Comparison of ENCODE assay signal across 9 cellular contexts in the genomic region with DNA sequence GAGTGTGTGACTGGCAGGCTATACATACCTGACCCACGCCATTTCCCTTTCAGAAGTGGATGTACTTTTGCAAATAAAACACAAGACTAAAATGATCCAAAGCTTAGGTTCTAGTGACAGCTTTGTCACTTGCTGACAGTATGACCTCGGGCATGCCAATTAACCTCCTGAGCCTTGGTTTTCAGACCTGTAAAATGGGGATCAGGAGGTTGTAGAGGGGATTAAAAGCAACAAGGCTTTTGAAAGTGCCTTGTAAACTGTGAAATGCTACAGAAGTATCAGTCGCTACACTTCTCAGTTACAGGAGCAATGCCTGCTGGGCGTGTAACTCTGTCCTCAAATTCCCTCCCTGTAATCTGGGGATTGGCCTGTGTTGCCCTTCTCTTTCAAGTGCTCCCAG. TPM values are rescaled to one million over a fixed set of nuclear protein-coding genes. Genes with fewer than 3 reads are reported as not detected.
DNase-seq lines count a peak whose midpoint lies in the region; ATAC-seq and TF ChIP-seq lines count a peak whose summit lies in the region.
"Had no signal": no experiment of that assay in that cellular context is flagged by ENCODE, and none has a peak within 500 bp of the region (broad histone marks: within the 10 kb centered on the region; RNA-seq: fewer than 3 reads in every experiment).

No MANE protein-coding gene starts in this region.

- POLR2A ChIA-PET in SK-N-SH (lab: Yijun Ruan, JAX), result no interaction called here

- H2AFZ ChIP-seq in SK-N-SH (ENCODE audit: low read depth), result no peak overlapping the region
- no peak overlapping the region for H2AFZ ChIP-seq in smooth muscle cell (ENCODE audit: low read depth)

- H3K9me3 ChIP-seq in SK-N-SH (no peaks in the 10 kb centered on the region), iPS-18a (ENCODE audit: control insufficient read depth, low read depth, low read length) (no peaks in the 10 kb centered on the region), smooth muscle cell (replicated peaks; ENCODE audit: low read depth) (no peaks in the 10 kb centered on the region)
- H3K9me3 ChIP-seq: testis had no signal

- H3F3A ChIP-seq in SK-N-SH (replicated peaks; ENCODE audit: insufficient read depth) (peaks cover 9% of the 10 kb centered on the region), smooth muscle cell (ENCODE audit: low read depth) (peaks cover 18% of the 10 kb centered on the region)

- CTCF ChIA-PET in SK-N-SH (lab: Yijun Ruan, JAX), result no interaction called here

- ATAC-seq in SK-N-SH treated with all-trans-retinoic acid at 6 μM for 48 hours (no peak), HG03432 (IDR thresholded peaks at IDR 0.05; ENCODE audit: unreplicated experiment) (no peak)

- H3K27ac ChIP-seq in SK-N-SH (ENCODE audit: low read depth in 2 of 2, low read length in 1 of 2) (peak overlapping the region in 1 of 2 experiments; percentile 59; a peak in 1 of 4 replicates), iPS-18a (ENCODE audit: low read length) (no peak overlapping the region), smooth muscle cell (ENCODE audit: low read depth) (peak overlapping the region; percentile 53)

- H3K79me2 ChIP-seq in SK-N-SH (ENCODE audit: insufficient read depth), result peaks cover 62% of the 10 kb centered on the region
- H3K79me2 ChIP-seq in smooth muscle cell (ENCODE audit: low read depth), result peaks cover 55% of the 10 kb centered on the region

- TF ChIP-seq CTCF in SK-N-SH (IDR thresholded peaks at IDR 0.05) (no peak), WI38 (IDR thresholded peaks at IDR 0.05; ENCODE audit: low read depth, low read length) (no peak), smooth muscle cell (IDR thresholded peaks at IDR 0.05; ENCODE audit: borderline replicate concordance, insufficient read depth, poor library complexity, severe bottlenecking) (no peak)

- H4K20me1 ChIP-seq in SK-N-SH (ENCODE audit: insufficient read depth) (peaks cover 56% of the 10 kb centered on the region), smooth muscle cell (ENCODE audit: low read depth) (peaks cover 54% of the 10 kb centered on the region)

- H3K9ac ChIP-seq in SK-N-SH (peak overlapping the region; percentile 80), iPS-18a (ENCODE audit: low read length) (peak overlapping the region; percentile 76), smooth muscle cell (ENCODE audit: low read depth) (no peak overlapping the region)

- peak overlapping the region; percentile 87 for H3K4me2 ChIP-seq in SK-N-SH
- peak overlapping the region; percentile 83 for H3K4me2 ChIP-seq in smooth muscle cell

- TF ChIP-seq EP300 in SK-N-SH (IDR thresholded peaks at IDR 0.05; ENCODE audit: borderline replicate concordance in 1 of 2, low read depth in 1 of 2, low read length in 1 of 2), result no peak

- TF ChIP-seq RAD21 in SK-N-SH (IDR thresholded peaks at IDR 0.05; ENCODE audit: low read length), result no peak

- H3K27me3 ChIP-seq in SK-N-SH (ENCODE audit: insufficient read depth) (no peaks in the 10 kb centered on the region), iPS-18a (ENCODE audit: control insufficient read depth, insufficient read depth, low read length) (peaks cover 40% of the 10 kb centered on the region), smooth muscle cell (ENCODE audit: low read depth) (no peaks in the 10 kb centered on the region)
- H3K27me3 ChIP-seq: testis had no signal

- H3K36me3 ChIP-seq in SK-N-SH (replicated peaks in 1 of 2; ENCODE audit: control insufficient read depth in 1 of 2, insufficient read depth in 2 of 2, low read length in 1 of 2) (peaks cover 0 to 16% of the 10 kb centered on the region in 2 experiments), iPS-18a (ENCODE audit: control insufficient read depth, low read depth, low read length) (no peaks in the 10 kb centered on the region), smooth muscle cell (ENCODE audit: low read depth) (no peaks in the 10 kb centered on the region)

- WGBS in SK-N-SH (ENCODE audit: low lambda C conversion rate), result 43% methylated on average over 4 of the region's 4 CpGs
- 38% methylated on average over 4 of the region's 4 CpGs for WGBS in smooth muscle cell (ENCODE audit: low lambda C conversion rate)

- H3K4me1 ChIP-seq in SK-N-SH (ENCODE audit: control insufficient read depth in 1 of 2, insufficient read depth in 2 of 2, low read depth in 1 of 2, low read length in 1 of 2) (peaks cover 0 to 7% of the 10 kb centered on the region in 2 experiments; a peak in 1 of 4 replicates), iPS-18a (ENCODE audit: control insufficient read depth, low read depth, low read length) (peaks cover 20% of the 10 kb centered on the region), smooth muscle cell (ENCODE audit: low read depth) (peaks cover 29% of the 10 kb centered on the region)

- DNase-seq in SK-N-SH, result no peak
- DNase-seq in smooth muscle cell (lab: John Stamatoyannopoulos, UW; ENCODE audit: unreplicated experiment), result no peak
- DNase-seq in NCI-H1048 (lab: John Stamatoyannopoulos, UW), result no peak
- DNase-seq in superior temporal gyrus (ENCODE audit: extremely low spot score), result no peak
- DNase-seq: testis had no signal

- no peaks in the 10 kb centered on the region for H3K9me2 ChIP-seq in SK-N-SH

- H3K4me3 ChIP-seq in SK-N-SH (ENCODE audit: low read depth in 2 of 2, low read length in 1 of 2) (peak overlapping the region in 1 of 2 experiments; percentile 77; a peak in 3 of 4 replicates), WI38 (ENCODE audit: low read depth, low read length) (peak overlapping the region; percentile 66), iPS-18a (ENCODE audit: low read length) (peak overlapping the region; percentile 71), smooth muscle cell (peak overlapping the region; percentile 67)

TF ChIP-seq in SK-N-SH, 30 proteins besides CTCF, POLR2A, EP300 and RAD21 (continues in another document):
- TF ChIP-seq RXRA (IDR thresholded peaks at IDR 0.05; ENCODE audit: borderline replicate concordance, low read depth) (no peak), TAF1 (IDR thresholded peaks at IDR 0.05; ENCODE audit: borderline replicate concordance, low read depth, low read length) (no peak), SIN3A (IDR thresholded peaks at IDR 0.05; ENCODE audit: borderline replicate concordance, low read depth, low read length) (no peak), RFX5 (IDR thresholded peaks at IDR 0.05; ENCODE audit: low read length) (no peak), RCOR1 (IDR thresholded peaks at IDR 0.05; ENCODE audit: low read length) (no peak), NRF1 (IDR thresholded peaks at IDR 0.05; ENCODE audit: low read depth, low read length) (no peak), FOXJ3 (CRISPR knock-in tag; IDR thresholded peaks at IDR 0.05) (no peak), GABPA (IDR thresholded peaks at IDR 0.05; ENCODE audit: low read depth) (no peak)
- TF ChIP-seq, protein P1, sequence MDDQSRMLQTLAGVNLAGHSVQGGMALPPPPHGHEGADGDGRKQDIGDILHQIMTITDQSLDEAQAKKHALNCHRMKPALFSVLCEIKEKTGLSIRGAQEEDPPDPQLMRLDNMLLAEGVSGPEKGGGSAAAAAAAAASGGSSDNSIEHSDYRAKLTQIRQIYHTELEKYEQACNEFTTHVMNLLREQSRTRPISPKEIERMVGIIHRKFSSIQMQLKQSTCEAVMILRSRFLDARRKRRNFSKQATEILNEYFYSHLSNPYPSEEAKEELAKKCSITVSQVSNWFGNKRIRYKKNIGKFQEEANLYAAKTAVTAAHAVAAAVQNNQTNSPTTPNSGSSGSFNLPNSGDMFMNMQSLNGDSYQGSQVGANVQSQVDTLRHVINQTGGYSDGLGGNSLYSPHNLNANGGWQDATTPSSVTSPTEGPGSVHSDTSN (IDR thresholded peaks at IDR 0.05), result no peak

TF ChIP-seq in SK-N-SH treated with all-trans-retinoic acid at 6 μM for 48 hours, 23 proteins besides CTCF, POLR2A, EP300 and RAD21 (continues in another document):
- TF ChIP-seq ESRRG (CRISPR knock-in tag; IDR thresholded peaks at IDR 0.05), result no peak
- TF ChIP-seq POU6F1 (CRISPR knock-in tag; IDR thresholded peaks at IDR 0.05; ENCODE audit: borderline replicate concordance, low read depth), result no peak
- no peak for TF ChIP-seq TOX (CRISPR knock-in tag; IDR thresholded peaks at IDR 0.05; ENCODE audit: borderline replicate concordance)
- TF ChIP-seq OSR1 (CRISPR knock-in tag; IDR thresholded peaks at IDR 0.05), result no peak

RNA-seq across cellular contexts. Expression of gene GRB10, which starts 8.7 kb away (rescaled TPM):
- polyA plus RNA-seq in SK-N-SH (2012; rRNA removed), result 4.4 and 5.1 TPM in 2 replicates
- polyA plus RNA-seq in SK-N-SH (2012; cell fraction: cytosol; rRNA removed), result 3.8 and 3.9 TPM in 2 replicates
- polyA plus RNA-seq in SK-N-SH (2012; cell fraction: nucleus; rRNA removed), result 15.3 and 16.8 TPM in 2 replicates
- total RNA-seq in smooth muscle cell, result 16.2 and 20.1 TPM in 2 replicates
- 17.7 and 18.0 TPM in 2 replicates for polyA plus RNA-seq in smooth muscle cell
